ENCODE assay signal across 22 cellular contexts in the genomic region with DNA sequence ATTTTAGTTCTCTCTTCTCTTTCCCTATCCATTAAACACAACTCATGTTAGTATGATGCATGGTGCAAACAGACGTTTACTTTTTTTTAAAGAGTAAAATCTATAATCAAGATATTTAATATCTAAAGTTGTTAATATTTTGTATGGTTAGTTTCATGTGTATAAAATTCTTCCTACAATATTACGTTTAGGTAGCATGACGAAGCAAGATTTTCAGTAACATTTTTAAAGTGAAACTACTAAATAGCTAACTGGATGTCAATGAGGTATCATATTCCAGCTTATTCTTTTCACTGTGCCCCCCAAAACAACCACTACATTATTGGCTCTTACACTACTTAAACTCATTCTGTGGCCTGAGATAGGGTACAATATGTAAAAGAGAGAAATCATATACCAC.
"Had no signal": no experiment of that assay in that cellular context is flagged by ENCODE, and none has a peak within 500 bp of the region (broad histone marks: within the 10 kb centered on the region; RNA-seq: fewer than 3 reads in every experiment).

No MANE protein-coding gene starts in this region.

- H3K36me3 ChIP-seq: ovary, uterus had no signal

- H3K27ac ChIP-seq: breast epithelium, colonic mucosa, epithelial cell of prostate, esophagus squamous epithelium, ovary, right lobe of liver, uterus had no signal

- H3K27me3 ChIP-seq: breast epithelium, colonic mucosa, esophagus squamous epithelium, ovary, right lobe of liver, uterus had no signal

- H3K27me3 Mint-ChIP-seq: activated CD4-positive, alpha-beta T cell treated with anti-CD3 and anti-CD28 coated beads for 36 hours; natural killer cell treated with Interleukin-12 subunit alpha and Interleukin-12 subunit beta and Interleukin-15 and Interleukin-18, amount 100 ng/mL, for 72 hours; progenitor cell of endocrine pancreas; stimulated activated naive CD8-positive, alpha-beta T cell treated with anti-CD3 and anti-CD28 coated beads, Interleukin-15, amount 100 ng/mL, for 72 hours; T-cell; type B pancreatic cell had no signal

- H3K4me3 ChIP-seq: breast epithelium, colonic mucosa, esophagus squamous epithelium, mucosa of descending colon, ovary, right lobe of liver, uterus had no signal

- H3K9me3 Mint-ChIP-seq: natural killer cell treated with Interleukin-12 subunit alpha and Interleukin-12 subunit beta and Interleukin-15 and Interleukin-18, amount 100 ng/mL, for 72 hours; stimulated activated naive CD8-positive, alpha-beta T cell treated with anti-CD3 and anti-CD28 coated beads, Interleukin-15, amount 100 ng/mL, for 72 hours; T-cell; type B pancreatic cell had no signal

- H3K9me3 ChIP-seq: breast epithelium, colonic mucosa, esophagus squamous epithelium, mucosa of descending colon, ovary, right lobe of liver, uterus had no signal

- H3K4me3 Mint-ChIP-seq: activated CD4-positive, alpha-beta T cell treated with anti-CD3 and anti-CD28 coated beads for 36 hours; natural killer cell treated with Interleukin-12 subunit alpha and Interleukin-12 subunit beta and Interleukin-15 and Interleukin-18, amount 100 ng/mL, for 72 hours; stimulated activated naive CD8-positive, alpha-beta T cell treated with anti-CD3 and anti-CD28 coated beads, Interleukin-15, amount 100 ng/mL, for 72 hours; T-cell; type B pancreatic cell had no signal

- DNase-seq: activated CD4-positive, alpha-beta T cell treated with anti-CD3 and anti-CD28 coated beads for 36 hours; activated CD4-positive, CD25-positive, alpha-beta regulatory T cell; activated CD8-positive, alpha-beta memory T cell treated with anti-CD3 and anti-CD28 coated beads for 24 hours; activated naive CD4-positive, alpha-beta T cell; colonic mucosa; effector CD8-positive, alpha-beta T cell; esophagus squamous epithelium; islet precursor cell; left ventricle myocardium superior; mucosa of descending colon; ovary; right lobe of liver; stimulated activated CD4-positive, alpha-beta T cell treated with anti-CD3 and anti-CD28 coated beads, Interleukin-2, amount 100 ng/mL, for 48 hours; stimulated activated naive CD8-positive, alpha-beta T cell treated with anti-CD3 and anti-CD28 coated beads, Interleukin-15, amount 100 ng/mL, for 72 hours; substantia nigra; T-cell; uterus had no signal

- H3K27ac Mint-ChIP-seq: type B pancreatic cell had no signal

- ATAC-seq: left ventricle myocardium superior; mucosa of descending colon; natural killer cell treated with Interleukin-12 subunit alpha and Interleukin-12 subunit beta and Interleukin-15 and Interleukin-18, amount 100 ng/mL, for 72 hours; right lobe of liver had no signal

- H3K4me1 ChIP-seq: breast epithelium, colonic mucosa, esophagus squamous epithelium, uterus had no signal
